In the genomic region with DNA sequence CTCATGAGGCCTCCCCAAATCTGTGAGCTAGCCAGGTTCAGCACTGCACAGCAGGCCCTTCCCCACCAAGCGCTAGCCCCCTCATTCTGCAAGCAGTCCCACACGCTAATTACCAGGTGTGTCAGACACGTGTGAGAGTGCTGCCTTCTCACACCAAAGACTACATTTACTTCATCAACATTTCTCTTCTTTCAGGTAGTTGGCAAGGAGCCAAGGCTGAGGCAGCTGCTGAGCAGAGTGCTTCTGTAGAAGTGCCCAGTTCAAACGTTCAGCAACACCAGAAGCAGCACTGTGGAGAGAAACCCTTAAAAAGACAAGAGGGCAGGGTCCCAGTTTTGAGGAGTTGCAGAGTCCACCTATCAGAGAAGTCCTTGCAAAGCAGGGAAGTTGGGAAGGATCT, we compare ENCODE assay signal across 2 cellular contexts.
TF ChIP-seq lines count a peak whose summit lies in the region.

No MANE protein-coding gene starts in this region.

TF ChIP-seq in liver, 16 proteins besides CTCF, POLR2A, EP300 and RAD21:
- no peak for TF ChIP-seq FOXA2 (IDR thresholded peaks at IDR 0.05)
- no peak for TF ChIP-seq HNF4G (IDR thresholded peaks at IDR 0.05)
- no peak for TF ChIP-seq TAF1 (conservative IDR thresholded peaks at IDR 0.05)
- no peak for TF ChIP-seq GABPA (IDR thresholded peaks at IDR 0.05 in 1 of 2, conservative IDR thresholded peaks at IDR 0.05 in 1 of 2)
- no peak for TF ChIP-seq ZBTB33 (IDR thresholded peaks at IDR 0.05)
- no peak for TF ChIP-seq HNF4A (conservative IDR thresholded peaks at IDR 0.05)
- TF ChIP-seq YY1 (IDR thresholded peaks at IDR 0.05), result no peak
- TF ChIP-seq ATF3 (IDR thresholded peaks at IDR 0.05), result no peak
- TF ChIP-seq NR2F2 (IDR thresholded peaks at IDR 0.05), result no peak

TF ChIP-seq in HepG2, 621 proteins besides CTCF, POLR2A, EP300 and RAD21:
- TF ChIP-seq ZNF343 (CRISPR knock-in tag; IDR thresholded peaks at IDR 0.05), result no peak
- no peak for TF ChIP-seq KLF15 (CRISPR knock-in tag; IDR thresholded peaks at IDR 0.05; ENCODE audit: borderline replicate concordance)
- TF ChIP-seq KLF12 (CRISPR knock-in tag; IDR thresholded peaks at IDR 0.05; ENCODE audit: borderline replicate concordance), result no peak
